In genomic region chr17:13671771-13672170, GRCh38 we compare ENCODE assay signal across 13 cellular contexts.
DNase-seq lines count a peak whose midpoint lies in the region; ATAC-seq and TF ChIP-seq lines count a peak whose summit lies in the region.
"Had no signal": no experiment of that assay in that cellular context is flagged by ENCODE, and none has a peak within 500 bp of the region (broad histone marks: within the 10 kb centered on the region; RNA-seq: fewer than 3 reads in every experiment).

No MANE protein-coding gene starts in this region.

- peaks cover 6% of the 10 kb centered on the region for H3K27me3 Mint-ChIP-seq in activated naive CD4-positive, alpha-beta T cell treated with anti-CD3 and anti-CD28 coated beads, Interleukin-2, amount 10 ng/mL, durations not matched to agents 7 days and 5 days

- H3K4me3 ChIP-seq in astrocyte of the spinal cord (ENCODE audit: low read depth, low read length): no peak overlapping the region
- H3K4me3 ChIP-seq in psoas muscle: no peak overlapping the region
- H3K4me3 ChIP-seq: colonic mucosa had no signal

- no peak overlapping the region for H3K4me3 Mint-ChIP-seq in activated naive CD4-positive, alpha-beta T cell treated with anti-CD3 and anti-CD28 coated beads, Interleukin-2, amount 10 ng/mL, durations not matched to agents 7 days and 5 days
- H3K4me3 Mint-ChIP-seq: B cell, nephron had no signal

- 68 to 73% (median 71%) methylated on average over 8 of the region's 8 CpGs for WGBS in psoas muscle, 3 donors

- TF ChIP-seq CTCF in astrocyte of the spinal cord (IDR thresholded peaks at IDR 0.05; ENCODE audit: low read depth, low read length): no peak
- no peak for TF ChIP-seq CTCF in psoas muscle (IDR thresholded peaks at IDR 0.05)

- H3K27me3 ChIP-seq in psoas muscle (ENCODE audit: insufficient read depth in 3 of 3, low read length in 2 of 3): no peaks in the 10 kb centered on the region
- H3K27me3 ChIP-seq: colonic mucosa had no signal

- CTCF ChIA-PET in activated naive CD4-positive, alpha-beta T cell treated with anti-CD3 and anti-CD28 coated beads, Interleukin-2, amount 10 ng/mL, durations not matched to agents 7 days and 5 days (lab: Charles Lee): no interaction called here

- peaks cover 11% of the 10 kb centered on the region for H3K9me3 ChIP-seq in psoas muscle
- H3K9me3 ChIP-seq: colonic mucosa had no signal

- no peak for DNase-seq in activated naive CD4-positive, alpha-beta T cell treated with anti-CD3 and anti-CD28 coated beads, Interleukin-2, amount 50 U/mL, for 72 hours (ENCODE audit: low spot score in 2 of 2)
- no peak for DNase-seq in activated naive CD4-positive, alpha-beta T cell treated with anti-CD3 and anti-CD28 coated beads, Interleukin-2, amount 10 ng/mL, durations not matched to agents 7 days and 5 days
- DNase-seq in MV-4-11 (lab: John Stamatoyannopoulos, UW) (peak; percentile 74), astrocyte of the spinal cord (ENCODE audit: low read depth, low spot score) (peak; percentile 81), psoas muscle (no peak), Right ventricle myocardium superior (no peak)
- peak in 2 of 3 donors; percentile 6 to 7 for DNase-seq in stimulated activated CD4-positive, alpha-beta T cell treated with anti-CD3 and anti-CD28 coated beads, TNF-alpha, amount 100 ng/mL, for 48 hours (ENCODE audit: low read depth in 3 of 3)
- DNase-seq: activated effector memory CD4-positive, alpha-beta T cell treated with anti-CD3 and anti-CD28 coated beads, Interleukin-2, amount 50 U/mL, for 16 hours; colonic mucosa; NCI-H345 had no signal

- in situ Hi-C loops in astrocyte of the spinal cord (cut with HindIII; ENCODE audit: low sequenced_read_pairs): no loop called here

- no peaks in the 10 kb centered on the region for H3K4me1 ChIP-seq in psoas muscle
- H3K4me1 ChIP-seq: colonic mucosa had no signal

- ATAC-seq in activated naive CD4-positive, alpha-beta T cell treated with anti-CD3 and anti-CD28 coated beads, Interleukin-2, amount 50 U/mL, for 72 hours: peak; percentile 53 to 60
- no peak for ATAC-seq in GM21390 (IDR thresholded peaks at IDR 0.05; ENCODE audit: unreplicated experiment)
- ATAC-seq in psoas muscle: no peak
- no peak for ATAC-seq in Right ventricle myocardium superior (ENCODE audit: poor library complexity)

- peaks cover 14 to 36% of the 10 kb centered on the region in 2 donors for H3K36me3 Mint-ChIP-seq in activated naive CD4-positive, alpha-beta T cell treated with anti-CD3 and anti-CD28 coated beads, Interleukin-2, amount 50 U/mL, for 72 hours
- H3K36me3 Mint-ChIP-seq in activated naive CD4-positive, alpha-beta T cell treated with anti-CD3 and anti-CD28 coated beads, Interleukin-2, amount 10 ng/mL, durations not matched to agents 7 days and 5 days: no peaks in the 10 kb centered on the region

- peaks cover 19 to 22% of the 10 kb centered on the region in 2 donors for H3K9me3 Mint-ChIP-seq in activated naive CD4-positive, alpha-beta T cell treated with anti-CD3 and anti-CD28 coated beads, Interleukin-2, amount 50 U/mL, for 72 hours
- H3K9me3 Mint-ChIP-seq in activated naive CD4-positive, alpha-beta T cell treated with anti-CD3 and anti-CD28 coated beads, Interleukin-2, amount 10 ng/mL, durations not matched to agents 7 days and 5 days: peaks cover 18% of the 10 kb centered on the region

- no peak overlapping the region for H3K27ac Mint-ChIP-seq in activated naive CD4-positive, alpha-beta T cell treated with anti-CD3 and anti-CD28 coated beads, Interleukin-2, amount 50 U/mL, for 72 hours
- no peak overlapping the region for H3K27ac Mint-ChIP-seq in activated naive CD4-positive, alpha-beta T cell treated with anti-CD3 and anti-CD28 coated beads, Interleukin-2, amount 10 ng/mL, durations not matched to agents 7 days and 5 days
- H3K27ac Mint-ChIP-seq: B cell, nephron had no signal

- H3K36me3 ChIP-seq in psoas muscle (ENCODE audit: insufficient read depth in 1 of 2, low read depth in 1 of 2): no peaks in the 10 kb centered on the region
- H3K36me3 ChIP-seq: colonic mucosa had no signal

- intact Hi-C loops in psoas muscle (cut with DNase I): no loop called here
- intact Hi-C loops in Right ventricle myocardium superior (cut with DNase I): no loop called here

- H3K4me1 Mint-ChIP-seq in activated naive CD4-positive, alpha-beta T cell treated with anti-CD3 and anti-CD28 coated beads, Interleukin-2, amount 10 ng/mL, durations not matched to agents 7 days and 5 days: no peaks in the 10 kb centered on the region
- H3K4me1 Mint-ChIP-seq: B cell, nephron had no signal

- H3K27ac ChIP-seq in psoas muscle: no peak overlapping the region
- H3K27ac ChIP-seq: colonic mucosa had no signal

Comparison
In these comparisons a context has a peak if more than half of its experiments do, and no peak if none do; other contexts are left out.
1. ATAC-seq: peak in activated naive CD4-positive, alpha-beta T cell treated with anti-CD3 and anti-CD28 coated beads, Interleukin-2, amount 50 U/mL, for 72 hours (2 of 2); none in GM21390 (single experiment), psoas muscle (0 of 4) and Right ventricle myocardium superior (single experiment).
2. DNase-seq: peak in MV-4-11 (single experiment), astrocyte of the spinal cord (single experiment) and stimulated activated CD4-positive, alpha-beta T cell treated with anti-CD3 and anti-CD28 coated beads, TNF-alpha, amount 100 ng/mL, for 48 hours (2 of 3); none in activated naive CD4-positive, alpha-beta T cell treated with anti-CD3 and anti-CD28 coated beads, Interleukin-2, amount 50 U/mL, for 72 hours (0 of 2), activated naive CD4-positive, alpha-beta T cell treated with anti-CD3 and anti-CD28 coated beads, Interleukin-2, amount 10 ng/mL, durations not matched to agents 7 days and 5 days (single experiment), psoas muscle (0 of 2) and Right ventricle myocardium superior (single experiment).